Comparison of ENCODE assay signal across 1 cellular context in genomic region chr6:155595264-155595663, GRCh38.
TF ChIP-seq lines count a peak whose summit lies in the region.

No MANE protein-coding gene starts in this region.

TF ChIP-seq in HCT116, 20 proteins besides CTCF, POLR2A, EP300 and RAD21 (continued from another document):
- TF ChIP-seq REST (IDR thresholded peaks at IDR 0.05; ENCODE audit: low read depth): no peak
- TF ChIP-seq EZH2phosphoT487 (IDR thresholded peaks at IDR 0.05; ENCODE audit: borderline replicate concordance): no peak
- TF ChIP-seq JUND (IDR thresholded peaks at IDR 0.05): no peak
- no peak for TF ChIP-seq ZNF274 (IDR thresholded peaks at IDR 0.05; ENCODE audit: low read depth, low read length)
- no peak for TF ChIP-seq TCF7L2 (IDR thresholded peaks at IDR 0.05; ENCODE audit: borderline replicate concordance, extremely low read depth, insufficient read depth, insufficient read length)
- no peak for TF ChIP-seq CEBPB (IDR thresholded peaks at IDR 0.05; ENCODE audit: low read depth)
